In the genomic region with DNA sequence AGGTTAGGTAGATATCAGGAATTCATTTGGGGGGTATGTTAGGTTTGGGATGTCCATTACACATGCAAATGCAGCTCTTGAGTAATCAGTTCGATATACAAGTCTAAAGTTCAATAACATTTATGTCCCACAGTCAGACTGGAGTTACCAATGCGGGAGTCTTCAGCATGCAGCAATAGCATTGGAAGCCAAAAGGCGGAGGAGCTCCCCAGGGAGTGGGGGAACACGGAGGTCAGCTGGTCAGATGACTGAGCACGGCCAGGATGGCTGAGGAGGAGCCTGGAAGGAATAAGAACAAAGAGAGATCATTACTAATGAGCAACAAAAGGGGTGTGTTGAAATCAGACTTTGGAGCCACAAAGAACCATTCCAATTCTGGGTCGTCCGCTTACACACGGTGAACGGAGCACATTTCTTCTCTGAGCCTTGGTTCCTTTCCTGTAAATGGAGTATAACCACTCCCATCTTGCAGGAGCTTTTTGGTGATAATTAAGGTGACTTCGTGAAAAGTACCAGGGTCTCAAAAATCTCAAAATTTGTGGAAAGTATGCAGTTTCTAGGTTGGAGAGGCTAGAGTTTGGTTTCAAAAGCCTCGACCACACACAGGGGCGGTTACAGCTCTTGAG, we compare ENCODE assay signal across 8 cellular contexts. TPM values are rescaled to one million over a fixed set of nuclear protein-coding genes. Genes with fewer than 3 reads are reported as not detected.
DNase-seq lines count a peak whose midpoint lies in the region; ATAC-seq, FAIRE-seq and TF ChIP-seq lines count a peak whose summit lies in the region.

No MANE protein-coding gene starts in this region.

- no peaks in the 10 kb centered on the region for H3K27me3 ChIP-seq in BLaER1 treated with 17β-estradiol and CSF1 and Interleukin-3, amounts not matched to agents 10 nM and 100 nM
- H3K27me3 ChIP-seq in HL-60 (ENCODE audit: insufficient read depth, poor library complexity, severe bottlenecking) = no peaks in the 10 kb centered on the region
- H3K27me3 ChIP-seq in astrocyte (ENCODE audit: insufficient read depth, low read length) = no peaks in the 10 kb centered on the region

- H3K36me3 Mint-ChIP-seq in astrocyte (ENCODE audit: low read depth, unreplicated experiment) (peaks cover 25% of the 10 kb centered on the region), immature natural killer cell (peaks cover 18 to 24% (median 18%) of the 10 kb centered on the region in 3 donors)
- H3K36me3 Mint-ChIP-seq in stimulated activated memory B cell treated with anti-CD40 and anti-IgM and Interleukin-4, amounts not matched to agents 10 μg/mL and 1 μg/mL and 100 μg/mL, for 72 hours = peaks cover 31% of the 10 kb centered on the region

- no peaks in the 10 kb centered on the region for H3K27me3 Mint-ChIP-seq in astrocyte (ENCODE audit: low read depth, unreplicated experiment)
- peaks cover 2 to 8% (median 4%) of the 10 kb centered on the region in 3 donors for H3K27me3 Mint-ChIP-seq in immature natural killer cell (ENCODE audit: low read depth in 3 of 3)
- H3K27me3 Mint-ChIP-seq in stimulated activated memory B cell treated with anti-CD40 and anti-IgM and Interleukin-4, amounts not matched to agents 10 μg/mL and 1 μg/mL and 100 μg/mL, for 72 hours = no peaks in the 10 kb centered on the region

- H3K36me3 ChIP-seq in BLaER1 treated with 17β-estradiol and CSF1 and Interleukin-3, amounts not matched to agents 10 nM and 100 nM = peaks cover 23 to 35% (median 32%) of the 10 kb centered on the region in 11 experiments
- H3K36me3 ChIP-seq in astrocyte (ENCODE audit: insufficient read depth, low read length) = peaks cover 9% of the 10 kb centered on the region

- H3K9ac ChIP-seq in BLaER1 treated with 17β-estradiol and CSF1 and Interleukin-3, amounts not matched to agents 10 nM and 100 nM = peak overlapping the region; percentile 90 to 98 (median 96)
- H3K9ac ChIP-seq in astrocyte (ENCODE audit: low read length) = peak overlapping the region; percentile 83

- peak overlapping the region; percentile 94 to 99 (median 97) for H3K27ac ChIP-seq in BLaER1 treated with 17β-estradiol and CSF1 and Interleukin-3, amounts not matched to agents 10 nM and 100 nM
- H3K27ac ChIP-seq in HL-60 (replicated peaks) (peak overlapping the region; percentile 59), astrocyte (ENCODE audit: low read depth, low read length) (peak overlapping the region; percentile 79)

- peak overlapping the region; percentile 80 for H3K4me3 Mint-ChIP-seq in astrocyte (ENCODE audit: unreplicated experiment)
- peak overlapping the region; percentile 84 to 94 (median 90) for H3K4me3 Mint-ChIP-seq in immature natural killer cell
- H3K4me3 Mint-ChIP-seq in stimulated activated memory B cell treated with anti-CD40 and anti-IgM and Interleukin-4, amounts not matched to agents 10 μg/mL and 1 μg/mL and 100 μg/mL, for 72 hours = peak overlapping the region; percentile 83

- peaks cover 26 to 40% (median 34%) of the 10 kb centered on the region in 11 experiments for H3K9me3 ChIP-seq in BLaER1 treated with 17β-estradiol and CSF1 and Interleukin-3, amounts not matched to agents 10 nM and 100 nM (replicated peaks in 1 of 11)
- H3K9me3 ChIP-seq in astrocyte (ENCODE audit: insufficient read depth, low read depth, low read length) = peaks cover 7% of the 10 kb centered on the region

- peak; percentile 1 for ATAC-seq in stimulated activated memory B cell treated with anti-CD40 and anti-IgM and Interleukin-4, amounts not matched to agents 10 μg/mL and 1 μg/mL and 100 μg/mL, for 72 hours

- H3K27ac Mint-ChIP-seq in astrocyte (ENCODE audit: unreplicated experiment) (peak overlapping the region; percentile 79), immature natural killer cell (peak overlapping the region; percentile 88 to 96 (median 92))
- H3K27ac Mint-ChIP-seq in stimulated activated memory B cell treated with anti-CD40 and anti-IgM and Interleukin-4, amounts not matched to agents 10 μg/mL and 1 μg/mL and 100 μg/mL, for 72 hours = peak overlapping the region; percentile 95

- peaks cover 32% of the 10 kb centered on the region for H3K79me2 ChIP-seq in astrocyte (ENCODE audit: insufficient read depth, low read length)

- peak overlapping the region; percentile 55 to 79 (median 72) for H3K4me3 ChIP-seq in BLaER1 treated with 17β-estradiol and CSF1 and Interleukin-3, amounts not matched to agents 10 nM and 100 nM
- H3K4me3 ChIP-seq in HL-60 (replicated peaks; ENCODE audit: insufficient read depth, low read length) = peak overlapping the region; percentile 46; the same call in 1 of the 2 replicates
- peak overlapping the region; percentile 71 for H3K4me3 ChIP-seq in astrocyte (ENCODE audit: insufficient read depth, low read depth, low read length)

- H3K4me1 ChIP-seq in BLaER1 treated with 17β-estradiol and CSF1 and Interleukin-3, amounts not matched to agents 10 nM and 100 nM = peaks cover 56 to 70% (median 66%) of the 10 kb centered on the region in 10 experiments
- H3K4me1 ChIP-seq in astrocyte (ENCODE audit: insufficient read depth, low read length) = peaks cover 17% of the 10 kb centered on the region

- TF ChIP-seq CTCF in HL-60 (IDR thresholded peaks at IDR 0.05; ENCODE audit: insufficient read depth, low read length) (no peak), astrocyte (IDR thresholded peaks at IDR 0.05; ENCODE audit: insufficient read depth, low read depth, low read length) (no peak)

- DNase-seq in HL-60 (ENCODE audit: low read depth in 1 of 2, low spot score in 1 of 2) (no peak), astrocyte (ENCODE audit: low read depth) (peak; percentile 36), immature natural killer cell (no peak), NCI-H2081 treated with DMSO at 0.1 percent for 48 hours (lab: John Stamatoyannopoulos, UW) (no peak), SKM-1 treated with dmso at 0.1 percent for 144 hours (lab: John Stamatoyannopoulos, UW; ENCODE audit: unreplicated experiment) (no peak)
- no peak for DNase-seq in stimulated activated CD4-positive, alpha-beta T cell treated with anti-CD3 and anti-CD28 coated beads, Interleukin-15, amount 100 ng/mL, for 24 hours

- peaks cover 9% of the 10 kb centered on the region for H3K4me1 Mint-ChIP-seq in astrocyte (ENCODE audit: low read depth, unreplicated experiment)
- peaks cover 71% of the 10 kb centered on the region in 2 donors for H3K4me1 Mint-ChIP-seq in immature natural killer cell
- peaks cover 20% of the 10 kb centered on the region for H3K4me1 Mint-ChIP-seq in stimulated activated memory B cell treated with anti-CD40 and anti-IgM and Interleukin-4, amounts not matched to agents 10 μg/mL and 1 μg/mL and 100 μg/mL, for 72 hours

- H4K20me1 ChIP-seq in BLaER1 treated with 17β-estradiol and CSF1 and Interleukin-3, amounts not matched to agents 10 nM and 100 nM = peaks cover 0 to 11% (median 7%) of the 10 kb centered on the region in 11 experiments; a peak in 16 of 22 replicates
- no peaks in the 10 kb centered on the region for H4K20me1 ChIP-seq in astrocyte (ENCODE audit: insufficient read depth, low read length)

- peaks cover 23% of the 10 kb centered on the region for H3K9me3 Mint-ChIP-seq in astrocyte (ENCODE audit: unreplicated experiment)
- peaks cover 0 to 8% (median 0%) of the 10 kb centered on the region in 6 donors for H3K9me3 Mint-ChIP-seq in immature natural killer cell
- H3K9me3 Mint-ChIP-seq in stimulated activated memory B cell treated with anti-CD40 and anti-IgM and Interleukin-4, amounts not matched to agents 10 μg/mL and 1 μg/mL and 100 μg/mL, for 72 hours = peaks cover 2% of the 10 kb centered on the region

- no peak for FAIRE-seq in astrocyte (lab: Jason Lieb, UNC)

- peak overlapping the region; percentile 80 to 95 (median 88) for H3K4me2 ChIP-seq in BLaER1 treated with 17β-estradiol and CSF1 and Interleukin-3, amounts not matched to agents 10 nM and 100 nM
- peak overlapping the region; percentile 88 for H3K4me2 ChIP-seq in astrocyte (ENCODE audit: low read length)

- H2AFZ ChIP-seq in astrocyte (ENCODE audit: low read depth, low read length) = peak overlapping the region; percentile 86

RNA-seq across cellular contexts. Expression of a gene that starts 0.5 kb away (rescaled TPM):
- 10.9 and 12.0 TPM in 2 replicates for total RNA-seq in astrocyte
- polyA plus RNA-seq in immature natural killer cell = 10 to 100 TPM; 53.4 to 73.5 (median 58.8) TPM

RNA-seq across cellular contexts. Expression of a gene that starts 21.6 kb away (rescaled TPM):
- total RNA-seq in astrocyte = 6.6 and 8.0 TPM in 2 replicates
- polyA plus RNA-seq in immature natural killer cell = not detected

RNA-seq across cellular contexts. Expression of a gene that starts 40.6 kb away (rescaled TPM):
- 69.9 and 83.0 TPM in 2 replicates for total RNA-seq in astrocyte
- polyA plus RNA-seq in immature natural killer cell = 10 to 100 TPM; 36.7 to 45.6 (median 38.0) TPM
